8 cellular contexts compared by ENCODE assay signal in genomic region chrX:7925867-7926472, GRCh38. TPM values are rescaled to one million over a fixed set of nuclear protein-coding genes. Genes with fewer than 3 reads are reported as not detected.
A peak's percentile ranks its signal among the peaks of the same experiment; 100 is the strongest.
DNase-seq lines count a peak whose midpoint lies in the region; ATAC-seq and TF ChIP-seq lines count a peak whose summit lies in the region.

No MANE protein-coding gene starts in this region.

- no peak for TF ChIP-seq EP300 in sigmoid colon (IDR thresholded peaks at IDR 0.05)

- H3K27ac ChIP-seq in Karpas-422 (ENCODE audit: low read length) (peak overlapping the region; percentile 79), sigmoid colon (no peak overlapping the region)

- peak overlapping the region; percentile 75 for H3K27ac Mint-ChIP-seq in activated naive CD8-positive, alpha-beta T cell

- peaks cover 17% of the 10 kb centered on the region for H3K4me1 Mint-ChIP-seq in activated naive CD8-positive, alpha-beta T cell (ENCODE audit: low read depth)

- 9 to 26% methylated on average over 9 of the region's 9 CpGs for WGBS in sigmoid colon, 2 donors

- H3K4me1 ChIP-seq in Karpas-422 (ENCODE audit: low read length) (peaks cover 42% of the 10 kb centered on the region), sigmoid colon (peaks cover 0 to 7% (median 0%) of the 10 kb centered on the region in 4 donors)

- in situ Hi-C loops in SK-MEL-5 (cut with HindIII; ENCODE audit: low pct_unique_long_range_greater_than_20kb, low sequenced_read_pairs): no loop called here

- no peaks in the 10 kb centered on the region for H4K20me1 ChIP-seq in Karpas-422 (ENCODE audit: insufficient read depth, low read depth, low read length)

- peak overlapping the region; percentile 55; the same call in 1 of the 2 replicates for H2AFZ ChIP-seq in Karpas-422 (ENCODE audit: low read length)

- no peaks in the 10 kb centered on the region for H3K9me3 Mint-ChIP-seq in activated naive CD8-positive, alpha-beta T cell (ENCODE audit: low read depth)

- peak overlapping the region; percentile 98 for H3K4me2 ChIP-seq in Karpas-422 (ENCODE audit: low read depth, low read length, poor library complexity, severe bottlenecking)

- no peaks in the 10 kb centered on the region for H3K27me3 Mint-ChIP-seq in activated naive CD8-positive, alpha-beta T cell

- no peaks in the 10 kb centered on the region for H3K9me3 ChIP-seq in Karpas-422 (ENCODE audit: low read length)
- no peaks in the 10 kb centered on the region for H3K9me3 ChIP-seq in sigmoid colon

- H3K9ac ChIP-seq in Karpas-422 (ENCODE audit: low read length): peak overlapping the region; percentile 95

- no peaks in the 10 kb centered on the region for H3K27me3 ChIP-seq in Karpas-422 (ENCODE audit: low read length)
- no peaks in the 10 kb centered on the region for H3K27me3 ChIP-seq in sigmoid colon

- peak; percentile 64 for DNase-seq in COLO668 (lab: John Stamatoyannopoulos, UW; ENCODE audit: unreplicated experiment)
- peak; percentile 94 for DNase-seq in Karpas-422
- DNase-seq in SK-MEL-5 (ENCODE audit: low read depth, low spot score): peak; percentile 73
- DNase-seq in left cardiac atrium: peak; percentile 47
- DNase-seq in sigmoid colon: peak; percentile 68

- no peaks in the 10 kb centered on the region for H3K36me3 ChIP-seq in Karpas-422 (ENCODE audit: insufficient read depth, low read length)
- H3K36me3 ChIP-seq in sigmoid colon: peaks cover 0 to 3% (median under 1%) of the 10 kb centered on the region in 4 donors

- H3K4me3 Mint-ChIP-seq in activated naive CD8-positive, alpha-beta T cell: peak overlapping the region; percentile 93

- H3K79me2 ChIP-seq in Karpas-422 (ENCODE audit: low read length): peaks cover 10% of the 10 kb centered on the region

- TF ChIP-seq POLR2A in sigmoid colon (IDR thresholded peaks at IDR 0.05): no peak

- TF ChIP-seq CTCF in sigmoid colon (IDR thresholded peaks at IDR 0.05): peak in 2 of 4 experiments; percentile 28 to 37

- intact Hi-C loops in left cardiac atrium (cut with DNase I) (loop anchor here in 1 of 2 donors (5.0 to 10.0 kb wide), 2 partner anchors 789 to 1901 kb away; no protein-coding TSS in a partner anchor), sigmoid colon (cut with DNase I) (no loop called here)

- ATAC-seq in GM21360 (IDR thresholded peaks at IDR 0.05; ENCODE audit: unreplicated experiment) (peak; percentile 37), left cardiac atrium (peak; percentile 17 to 52), HG03571 (IDR thresholded peaks at IDR 0.05; ENCODE audit: unreplicated experiment) (no peak)

- peak overlapping the region; percentile 95 for H3K4me3 ChIP-seq in Karpas-422 (ENCODE audit: low read length)
- H3K4me3 ChIP-seq in sigmoid colon: no peak overlapping the region

- H3K36me3 Mint-ChIP-seq in activated naive CD8-positive, alpha-beta T cell: peaks cover 3% of the 10 kb centered on the region

- no peaks in the 10 kb centered on the region; the same call in 1 of the 2 replicates for H3K9me2 ChIP-seq in Karpas-422 (replicated peaks; ENCODE audit: insufficient read depth, low read length)

RNA-seq across cellular contexts. Expression of gene PNPLA4, which starts 1.2 kb away (rescaled TPM):
- total RNA-seq in Karpas-422 (2014; rRNA removed; shearing (Covaris generic); ENCODE audit: low replicate concordance): 32.9 and 54.9 TPM in 2 replicates
- total RNA-seq in SK-MEL-5 (2014; rRNA removed; shearing (Covaris generic)): 23.3 and 38.6 TPM in 2 replicates
- 25.7 and 28.9 TPM in 2 replicates for polyA plus RNA-seq in SK-MEL-5 (2015; cell fraction: cytosol; rRNA removed)
- 3.9 and 7.6 TPM in 2 replicates for polyA plus RNA-seq in SK-MEL-5 (2015; cell fraction: nucleus; rRNA removed)
- 10 to 100 TPM; 30.1 to 33.2 TPM for total RNA-seq in left cardiac atrium
- 10 to 100 TPM in 1 of 4 donors, 1 to 10 TPM in 3; 1.9 to 13.0 (median 7.0) TPM for total RNA-seq in sigmoid colon
- 10 to 100 TPM; 10.4 to 27.0 (median 24.5) TPM for polyA plus RNA-seq in sigmoid colon
